Comparison of ENCODE assay signal across 21 cellular contexts in the genomic region with DNA sequence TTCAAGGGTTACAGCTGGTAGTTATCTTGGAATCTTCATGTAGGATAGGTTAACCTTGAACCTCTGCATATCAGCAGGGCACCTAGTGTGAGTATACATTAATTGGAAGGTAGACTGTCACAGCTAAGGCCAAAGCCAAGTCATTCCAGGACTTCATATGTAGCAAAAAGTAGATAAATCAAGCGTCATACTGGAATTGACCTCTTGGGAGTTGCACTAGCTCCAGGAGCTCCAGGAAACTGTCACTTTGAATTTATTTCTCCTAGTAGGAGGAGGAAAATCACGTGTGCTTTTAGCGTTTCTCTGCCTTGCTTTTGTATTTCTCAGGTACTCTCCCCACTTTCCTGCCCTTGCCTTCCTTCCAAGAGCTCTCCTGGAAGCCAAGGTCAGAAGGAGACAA. TPM values are rescaled to one million over a fixed set of nuclear protein-coding genes. Genes with fewer than 3 reads are reported as not detected.
A peak's percentile ranks its signal among the peaks of the same experiment; 100 is the strongest.
DNase-seq lines count a peak whose midpoint lies in the region; ATAC-seq and TF ChIP-seq lines count a peak whose summit lies in the region.
"Had no signal": no experiment of that assay in that cellular context is flagged by ENCODE, and none has a peak within 500 bp of the region (broad histone marks: within the 10 kb centered on the region; RNA-seq: fewer than 3 reads in every experiment).

No MANE protein-coding gene starts in this region.

- H3K4me2 ChIP-seq in GM23248 (ENCODE audit: unreplicated experiment): no peak overlapping the region

- H3K9ac ChIP-seq in GM23248: no peak overlapping the region

- H4K20me1 ChIP-seq in GM23248 (ENCODE audit: insufficient read depth): no peaks in the 10 kb centered on the region

- H3K36me3 Mint-ChIP-seq in CD4-positive, CD25-positive, alpha-beta regulatory T cell: peaks cover 79% of the 10 kb centered on the region
- peaks cover 50% of the 10 kb centered on the region for H3K36me3 Mint-ChIP-seq in activated T-helper 1 cell treated with anti-CD3 and anti-CD28 coated beads, Interleukin-12 subunit alpha, Interleukin-12 subunit beta, Interleukin-2, Interleukin-4 antibody, amounts not matched to agents 30 ng/mL and 10 ng/mL and 1 ng/mL, durations not matched to agents 14 hours and 24 hours and 36 hours (ENCODE audit: low read depth)
- peaks cover 19 to 92% (median 55%) of the 10 kb centered on the region in 3 donors for H3K36me3 Mint-ChIP-seq in naive thymus-derived CD8-positive, alpha-beta T cell

- H3K4me3 ChIP-seq in A673 (ENCODE audit: low read depth, low read length, poor library complexity, severe bottlenecking): no peak overlapping the region
- H3K4me3 ChIP-seq in CD4-positive, CD25-positive, alpha-beta regulatory T cell (ENCODE audit: low read depth, low read length): no peak overlapping the region
- H3K4me3 ChIP-seq in GM23248: no peak overlapping the region
- H3K4me3 ChIP-seq: left lung, upper lobe of left lung had no signal

- 67 to 77% methylated on average over 3 of the region's 3 CpGs for WGBS in GM23248 (ENCODE audit: low coverage in 1 of 2, low lambda C conversion rate in 2 of 2, missing lambda C conversion rate in 2 of 2), 2 experiments

- intact Hi-C loops in A673 (cut with micrococcal nuclease; ENCODE audit: unreplicated experiment) (no loop called here), left cardiac atrium (cut with DNase I) (no loop called here), posterior vena cava (cut with DNase I) (no loop called here)
- intact Hi-C loops in activated T-helper 1 cell treated with anti-CD3 and anti-CD28 coated beads, Interleukin-12 subunit alpha, Interleukin-12 subunit beta, Interleukin-2, Interleukin-4 antibody, amounts not matched to agents 30 ng/mL and 10 ng/mL and 1 ng/mL, durations not matched to agents 14 hours and 24 hours and 36 hours (cut with micrococcal nuclease): no loop called here

- DNase-seq in A673 (ENCODE audit: low spot score): peak; percentile 13
- no peak for DNase-seq in CD4-positive, CD25-positive, alpha-beta regulatory T cell
- DNase-seq in activated T-helper 1 cell treated with anti-CD3 and anti-CD28 coated beads, Interleukin-12 subunit alpha, Interleukin-12 subunit beta, Interleukin-2, Interleukin-4 antibody, amounts not matched to agents 30 ng/mL and 10 ng/mL and 1 ng/mL, durations not matched to agents 14 hours and 24 hours and 36 hours (ENCODE audit: low spot score): no peak
- DNase-seq in naive thymus-derived CD8-positive, alpha-beta T cell: no peak
- no peak for DNase-seq in GM23248
- DNase-seq in left cardiac atrium: no peak
- no peak for DNase-seq in posterior vena cava (ENCODE audit: low spot score)
- DNase-seq: activated CD4-positive, alpha-beta T cell treated with anti-CD3 and anti-CD28 coated beads, Interleukin-2, amount 50 U/mL, for 4 hours; AML-193; aorta; glutamatergic neuron; Kasumi-1; left lung; NCI-H1105; NCI-H2081 treated with DMSO at 0.1 percent for 48 hours; NCI-H524 treated with DMSO at 0.1 percent for 48 hours; upper lobe of left lung had no signal

- H3K36me3 ChIP-seq in A673 (ENCODE audit: insufficient read depth, low read length, poor library complexity, severe bottlenecking) (no peaks in the 10 kb centered on the region), GM23248 (ENCODE audit: low read depth) (no peaks in the 10 kb centered on the region)
- peaks cover 71% of the 10 kb centered on the region for H3K36me3 ChIP-seq in CD4-positive, CD25-positive, alpha-beta regulatory T cell (ENCODE audit: control insufficient read depth, insufficient read depth, low read length)
- H3K36me3 ChIP-seq: upper lobe of left lung had no signal

- H3K27ac Mint-ChIP-seq in CD4-positive, CD25-positive, alpha-beta regulatory T cell: peak overlapping the region; percentile 59 to 96 (median 78)
- peak overlapping the region; percentile 43 for H3K27ac Mint-ChIP-seq in activated T-helper 1 cell treated with anti-CD3 and anti-CD28 coated beads, Interleukin-12 subunit alpha, Interleukin-12 subunit beta, Interleukin-2, Interleukin-4 antibody, amounts not matched to agents 30 ng/mL and 10 ng/mL and 1 ng/mL, durations not matched to agents 14 hours and 24 hours and 36 hours
- peak overlapping the region; percentile 86 to 99 (median 98) for H3K27ac Mint-ChIP-seq in naive thymus-derived CD8-positive, alpha-beta T cell

- H3K27me3 ChIP-seq in A673 (replicated peaks; ENCODE audit: insufficient read depth, low read depth, low read length, poor library complexity) (peaks cover 15% of the 10 kb centered on the region), GM23248 (replicated peaks; ENCODE audit: insufficient read depth) (no peaks in the 10 kb centered on the region)
- H3K27me3 ChIP-seq in CD4-positive, CD25-positive, alpha-beta regulatory T cell (ENCODE audit: control insufficient read depth, insufficient read depth, low read length): no peaks in the 10 kb centered on the region
- H3K27me3 ChIP-seq: left lung, upper lobe of left lung had no signal

- H3K4me3 Mint-ChIP-seq in CD4-positive, CD25-positive, alpha-beta regulatory T cell: peak overlapping the region in 1 of 4 donors; percentile 73
- H3K4me3 Mint-ChIP-seq in activated T-helper 1 cell treated with anti-CD3 and anti-CD28 coated beads, Interleukin-12 subunit alpha, Interleukin-12 subunit beta, Interleukin-2, Interleukin-4 antibody, amounts not matched to agents 30 ng/mL and 10 ng/mL and 1 ng/mL, durations not matched to agents 14 hours and 24 hours and 36 hours: no peak overlapping the region
- peak overlapping the region in 7 of 10 donors; percentile 3 to 81 (median 40) for H3K4me3 Mint-ChIP-seq in naive thymus-derived CD8-positive, alpha-beta T cell

- H3K27ac ChIP-seq in A673 (ENCODE audit: low read depth, low read length, poor library complexity, severe bottlenecking): no peak overlapping the region
- H3K27ac ChIP-seq in CD4-positive, CD25-positive, alpha-beta regulatory T cell (ENCODE audit: insufficient read depth, low read length, poor library complexity, severe bottlenecking): peak overlapping the region; percentile 74
- no peak overlapping the region for H3K27ac ChIP-seq in GM23248
- H3K27ac ChIP-seq: left lung, upper lobe of left lung had no signal

- H3K4me1 ChIP-seq in A673 (ENCODE audit: insufficient read depth, low read length, poor library complexity, severe bottlenecking) (no peaks in the 10 kb centered on the region), GM23248 (ENCODE audit: insufficient read depth) (peaks cover 46% of the 10 kb centered on the region)
- peaks cover 85% of the 10 kb centered on the region for H3K4me1 ChIP-seq in CD4-positive, CD25-positive, alpha-beta regulatory T cell (ENCODE audit: control insufficient read depth, insufficient read depth, low read length, poor library complexity, severe bottlenecking)

- H3K9me3 ChIP-seq in A673 (ENCODE audit: low read depth, low read length, poor library complexity, severe bottlenecking) (no peaks in the 10 kb centered on the region), GM23248 (ENCODE audit: low read depth) (no peaks in the 10 kb centered on the region)
- H3K9me3 ChIP-seq in CD4-positive, CD25-positive, alpha-beta regulatory T cell (ENCODE audit: control insufficient read depth in 2 of 2, low read length in 2 of 2): no peaks in the 10 kb centered on the region
- H3K9me3 ChIP-seq: left lung, upper lobe of left lung had no signal

- no peaks in the 10 kb centered on the region for H3K9me2 ChIP-seq in GM23248 (ENCODE audit: insufficient read depth)

- H2AFZ ChIP-seq in GM23248: no peak overlapping the region

- TF ChIP-seq CTCF in A673 (conservative IDR thresholded peaks at IDR 0.05; ENCODE audit: low read depth, low read length): no peak

- peaks cover 25 to 99% (median 87%) of the 10 kb centered on the region in 4 donors for H3K4me1 Mint-ChIP-seq in CD4-positive, CD25-positive, alpha-beta regulatory T cell
- H3K4me1 Mint-ChIP-seq in activated T-helper 1 cell treated with anti-CD3 and anti-CD28 coated beads, Interleukin-12 subunit alpha, Interleukin-12 subunit beta, Interleukin-2, Interleukin-4 antibody, amounts not matched to agents 30 ng/mL and 10 ng/mL and 1 ng/mL, durations not matched to agents 14 hours and 24 hours and 36 hours (ENCODE audit: low read depth): peaks cover 73% of the 10 kb centered on the region
- peaks cover 69 to 100% (median 99%) of the 10 kb centered on the region in 4 donors for H3K4me1 Mint-ChIP-seq in naive thymus-derived CD8-positive, alpha-beta T cell

- CTCF ChIA-PET in A673 (lab: Charles Lee): no interaction called here

- BruUV-seq in A673 (replicated peaks; lab: Mats Ljungman, UMichigan): no TSS peak

- peaks cover 11% of the 10 kb centered on the region for H3F3A ChIP-seq in GM23248 (ENCODE audit: insufficient read depth)

- peaks cover 0 to 8% (median 0%) of the 10 kb centered on the region in 7 donors for H3K9me3 Mint-ChIP-seq in CD4-positive, CD25-positive, alpha-beta regulatory T cell
- peaks cover 8% of the 10 kb centered on the region for H3K9me3 Mint-ChIP-seq in activated T-helper 1 cell treated with anti-CD3 and anti-CD28 coated beads, Interleukin-12 subunit alpha, Interleukin-12 subunit beta, Interleukin-2, Interleukin-4 antibody, amounts not matched to agents 30 ng/mL and 10 ng/mL and 1 ng/mL, durations not matched to agents 14 hours and 24 hours and 36 hours
- peaks cover 0 to 6% (median 0%) of the 10 kb centered on the region in 9 donors for H3K9me3 Mint-ChIP-seq in naive thymus-derived CD8-positive, alpha-beta T cell

- H3K27me3 Mint-ChIP-seq in CD4-positive, CD25-positive, alpha-beta regulatory T cell: no peaks in the 10 kb centered on the region
- no peaks in the 10 kb centered on the region for H3K27me3 Mint-ChIP-seq in activated T-helper 1 cell treated with anti-CD3 and anti-CD28 coated beads, Interleukin-12 subunit alpha, Interleukin-12 subunit beta, Interleukin-2, Interleukin-4 antibody, amounts not matched to agents 30 ng/mL and 10 ng/mL and 1 ng/mL, durations not matched to agents 14 hours and 24 hours and 36 hours (ENCODE audit: insufficient read depth)
- no peaks in the 10 kb centered on the region for H3K27me3 Mint-ChIP-seq in naive thymus-derived CD8-positive, alpha-beta T cell

- H3K79me2 ChIP-seq in GM23248 (ENCODE audit: insufficient read depth): no peaks in the 10 kb centered on the region

- POLR2A ChIA-PET in A673 (lab: Charles Lee; ENCODE audit: low non-redundant PET): no interaction called here
- POLR2A ChIA-PET in naive thymus-derived CD8-positive, alpha-beta T cell (lab: Charles Lee): interaction anchor here (0.9 to 2.7 kb wide), 13 partner anchors 7 to 108 kb away, joined by 3 to 9 read pairs (median 3); no protein-coding TSS in a partner anchor

- no peak for ATAC-seq in CD4-positive, CD25-positive, alpha-beta regulatory T cell (ENCODE audit: low read depth in 2 of 2)
- no peak for ATAC-seq in naive thymus-derived CD8-positive, alpha-beta T cell
- no peak for ATAC-seq in left cardiac atrium
- no peak for ATAC-seq in HG02642 (IDR thresholded peaks at IDR 0.05; ENCODE audit: poor library complexity, unreplicated experiment)
- ATAC-seq: left lung, sciatic nerve had no signal

- in situ Hi-C loops in GM23248 (cut with MboI): no loop called here

RNA-seq across cellular contexts. Expression of gene RIPOR2, which starts 30.3 kb away (rescaled TPM):
- total RNA-seq in A673 (2021) (0.17 and 0.37 TPM in 2 replicates), left cardiac atrium (1 to 10 TPM; 4.8 to 5.4 TPM), posterior vena cava (10 to 100 TPM; 11.8 to 14.9 TPM)
- 364 TPM for total RNA-seq in CD4-positive, CD25-positive, alpha-beta regulatory T cell
- polyA plus RNA-seq in CD4-positive, CD25-positive, alpha-beta regulatory T cell: 100 to 1,000 TPM; 320 to 435 (median 407) TPM
- 30.8 and 31.1 TPM in 2 replicates for total RNA-seq in activated T-helper 1 cell treated with anti-CD3 and anti-CD28 coated beads, Interleukin-12 subunit alpha, Interleukin-12 subunit beta, Interleukin-2, Interleukin-4 antibody, amounts not matched to agents 30 ng/mL and 10 ng/mL and 1 ng/mL, durations not matched to agents 14 hours and 24 hours and 36 hours
- total RNA-seq in naive thymus-derived CD8-positive, alpha-beta T cell: 100 to 1,000 TPM; 511 to 531 TPM
- polyA plus RNA-seq in naive thymus-derived CD8-positive, alpha-beta T cell: 100 to 1,000 TPM; 413 to 542 (median 468) TPM
- 2.7 and 3.2 TPM in 2 replicates for total RNA-seq in GM23248 (2014; rRNA removed; shearing (Covaris generic))
- polyA plus RNA-seq in GM23248 (2016; fragmentation: Nextera tagmentation; extraction: Ambion mirVana): 3.0 and 3.3 TPM in 2 replicates
- total RNA-seq: G401, HT1080 had no signal

Comparison
In these comparisons a context has a peak if more than half of its experiments do, and no peak if none do; other contexts are left out.
1. H3K27ac Mint-ChIP-seq: peak in every context shown above with its lines; median percentile 98 in naive thymus-derived CD8-positive, alpha-beta T cell; 78 in CD4-positive, CD25-positive, alpha-beta regulatory T cell; 43 in activated T-helper 1 cell treated with anti-CD3 and anti-CD28 coated beads, Interleukin-12 subunit alpha, Interleukin-12 subunit beta, Interleukin-2, Interleukin-4 antibody, amounts not matched to agents 30 ng/mL and 10 ng/mL and 1 ng/mL, durations not matched to agents 14 hours and 24 hours and 36 hours.
2. RNA of gene RIPOR2, which starts 30.3 kb away (total RNA-seq): 511 to 531 TPM in naive thymus-derived CD8-positive, alpha-beta T cell and 364 TPM in CD4-positive, CD25-positive, alpha-beta regulatory T cell (single experiment); 30.8 to 31.1 TPM in activated T-helper 1 cell treated with anti-CD3 and anti-CD28 coated beads, Interleukin-12 subunit alpha, Interleukin-12 subunit beta, Interleukin-2, Interleukin-4 antibody, amounts not matched to agents 30 ng/mL and 10 ng/mL and 1 ng/mL, durations not matched to agents 14 hours and 24 hours and 36 hours, 11.8 to 14.9 TPM in posterior vena cava, 4.8 to 5.4 TPM in left cardiac atrium, 2.7 to 3.2 TPM in GM23248 and 0.17 to 0.37 TPM in A673; every median in the first group is over 10 times any median in the second.